ENCODE assay signal across 18 cellular contexts in the genomic region with DNA sequence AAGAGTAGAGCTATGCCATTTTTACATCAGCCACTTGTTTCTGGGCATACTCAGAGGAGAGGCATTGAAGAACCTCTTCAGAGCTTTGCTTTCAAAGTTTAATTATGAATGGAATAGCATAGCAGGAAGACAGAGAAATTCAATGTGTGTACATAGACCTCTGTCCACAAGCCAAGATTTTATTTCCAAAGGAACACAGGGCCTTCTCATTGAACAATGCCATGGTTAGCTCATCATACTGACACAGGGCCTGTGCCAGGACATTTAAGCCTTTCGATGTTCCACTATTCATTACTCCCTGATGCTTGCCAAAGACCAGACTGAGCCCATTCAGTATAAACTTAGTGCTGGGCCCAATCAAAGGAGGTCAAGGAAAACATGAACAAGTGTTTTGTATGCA.
DNase-seq lines count a peak whose midpoint lies in the region; ATAC-seq and TF ChIP-seq lines count a peak whose summit lies in the region.
"Had no signal": no experiment of that assay in that cellular context is flagged by ENCODE, and none has a peak within 500 bp of the region (broad histone marks: within the 10 kb centered on the region; RNA-seq: fewer than 3 reads in every experiment).

No MANE protein-coding gene starts in this region.

- no peak overlapping the region for H3K4me3 Mint-ChIP-seq in Calu3 (ENCODE audit: low read depth, unreplicated experiment)
- H3K4me3 Mint-ChIP-seq: activated B cell treated with CpG ODN at 0.5 μM for 24 hours; activated CD8-positive, alpha-beta memory T cell treated with anti-CD3 and anti-CD28 coated beads, Interleukin-2, amount 10 ng/mL, durations not matched to agents 7 days and 5 days; activated naive CD4-positive, alpha-beta T cell treated with anti-CD3 and anti-CD28 coated beads, Interleukin-2, amount 50 U/mL, for 24 hours; GM23338 had no signal

- H3K4me3 ChIP-seq in PC-3 (ENCODE audit: low read length) (no peak overlapping the region), coronary artery (no peak overlapping the region)
- H3K4me3 ChIP-seq: GM23338, lung, Peyer's patch, skin epidermis had no signal

- no peak for TF ChIP-seq CTCF in PC-3 (conservative IDR thresholded peaks at IDR 0.05; ENCODE audit: low read depth, low read length)
- TF ChIP-seq CTCF in coronary artery (IDR thresholded peaks at IDR 0.05) = no peak
- no peak for TF ChIP-seq CTCF in Calu3 (IDR thresholded peaks at IDR 0.05; ENCODE audit: unreplicated experiment)

- H3K9me2 ChIP-seq in PC-3 (replicated peaks; ENCODE audit: low read length) = no peaks in the 10 kb centered on the region

- H3K36me3 ChIP-seq in PC-3 (ENCODE audit: low read depth, low read length) = no peaks in the 10 kb centered on the region
- H3K36me3 ChIP-seq: Peyer's patch had no signal

- no peak overlapping the region for H3K9ac ChIP-seq in PC-3 (ENCODE audit: low read length)

- H2AFZ ChIP-seq in PC-3 (ENCODE audit: low read length) = no peak overlapping the region

- no peak overlapping the region for H3K4me2 ChIP-seq in PC-3 (ENCODE audit: low read length)
- H3K4me2 ChIP-seq: GM23338 had no signal

- no peak overlapping the region for H3K27ac Mint-ChIP-seq in Calu3 (ENCODE audit: unreplicated experiment)
- H3K27ac Mint-ChIP-seq: activated B cell treated with CpG ODN at 0.5 μM for 24 hours; activated CD8-positive, alpha-beta memory T cell treated with anti-CD3 and anti-CD28 coated beads, Interleukin-2, amount 10 ng/mL, durations not matched to agents 7 days and 5 days; activated naive CD4-positive, alpha-beta T cell treated with anti-CD3 and anti-CD28 coated beads, Interleukin-2, amount 50 U/mL, for 24 hours had no signal

- peak; percentile 32; the same call in 1 of the 2 replicates for ATAC-seq in PC-3
- no peak for ATAC-seq in HG03039 (IDR thresholded peaks at IDR 0.05; ENCODE audit: unreplicated experiment)
- ATAC-seq: activated CD8-positive, alpha-beta memory T cell treated with anti-CD3 and anti-CD28 coated beads, Interleukin-2, amount 10 ng/mL, durations not matched to agents 7 days and 5 days had no signal

- no peaks in the 10 kb centered on the region for H3K9me3 Mint-ChIP-seq in Calu3 (ENCODE audit: low read depth, unreplicated experiment)
- H3K9me3 Mint-ChIP-seq: activated B cell treated with CpG ODN at 0.5 μM for 24 hours; activated naive CD4-positive, alpha-beta T cell treated with anti-CD3 and anti-CD28 coated beads, Interleukin-2, amount 50 U/mL, for 24 hours; GM23338 had no signal

- H3K27ac ChIP-seq in PC-3 (ENCODE audit: low read length) (no peak overlapping the region), coronary artery (no peak overlapping the region)
- H3K27ac ChIP-seq: Peyer's patch, skin epidermis had no signal

- CTCF ChIA-PET in PC-3 (lab: Charles Lee) (no interaction called here), Calu3 (lab: Charles Lee) (no interaction called here)

- DNase-seq in COR-L47 (lab: John Stamatoyannopoulos, UW) (peak; percentile 3), PC-3 (no peak), fibroblast of the conjunctiva (ENCODE audit: low read depth) (peak; percentile 31), nucleus accumbens (lab: John Stamatoyannopoulos, UW) (peak in 52 of 56 donors; percentile 3 to 92 (median 64)), coronary artery (ENCODE audit: low spot score) (no peak), Calu3 (no peak), dermis blood vessel endothelial cell (no peak)
- DNase-seq: activated B cell treated with CpG ODN at 0.5 μM for 24 hours; activated CD8-positive, alpha-beta memory T cell treated with anti-CD3 and anti-CD28 coated beads, Interleukin-2, amount 10 ng/mL, durations not matched to agents 7 days and 5 days; cerebellar nuclear complex; Peyer's patch; stimulated activated naive CD4-positive, alpha-beta T cell treated with Interleukin-2 at 50 U/mL for 16 hours; SW 1271 had no signal

- intact Hi-C loops in PC-3 (cut with micrococcal nuclease) (no loop called here), Calu3 (cut with micrococcal nuclease; ENCODE audit: unreplicated experiment) (no loop called here)

- no peaks in the 10 kb centered on the region for H3K79me2 ChIP-seq in PC-3 (ENCODE audit: low read length)

- no peaks in the 10 kb centered on the region for H3K27me3 Mint-ChIP-seq in Calu3 (ENCODE audit: unreplicated experiment)
- H3K27me3 Mint-ChIP-seq: activated B cell treated with CpG ODN at 0.5 μM for 24 hours; activated CD8-positive, alpha-beta memory T cell treated with anti-CD3 and anti-CD28 coated beads, Interleukin-2, amount 10 ng/mL, durations not matched to agents 7 days and 5 days; activated naive CD4-positive, alpha-beta T cell treated with anti-CD3 and anti-CD28 coated beads, Interleukin-2, amount 50 U/mL, for 24 hours had no signal

- no peaks in the 10 kb centered on the region for H3K27me3 ChIP-seq in PC-3 (ENCODE audit: low read length)
- H3K27me3 ChIP-seq: Peyer's patch had no signal

- H3K9me3 ChIP-seq in PC-3 (ENCODE audit: low read length) = no peaks in the 10 kb centered on the region
- H3K9me3 ChIP-seq: Peyer's patch had no signal

- H3F3A ChIP-seq in PC-3 (ENCODE audit: low read length, unreplicated experiment) = no peaks in the 10 kb centered on the region

- H3K4me1 ChIP-seq in PC-3 (ENCODE audit: insufficient read depth, low read length) = no peaks in the 10 kb centered on the region
- H3K4me1 ChIP-seq: Peyer's patch had no signal

- BruUV-seq in PC-3 (replicated peaks; lab: Mats Ljungman, UMichigan) (no TSS peak), Calu3 (replicated peaks; lab: Mats Ljungman, UMichigan) (no TSS peak)

- H3K36me3 Mint-ChIP-seq in Calu3 (ENCODE audit: insufficient read depth, unreplicated experiment) = no peaks in the 10 kb centered on the region
- H3K36me3 Mint-ChIP-seq: activated CD8-positive, alpha-beta memory T cell treated with anti-CD3 and anti-CD28 coated beads, Interleukin-2, amount 10 ng/mL, durations not matched to agents 7 days and 5 days had no signal

- POLR2A ChIA-PET in PC-3 (lab: Charles Lee; ENCODE audit: unreplicated experiment) = no interaction called here

- H4K20me1 ChIP-seq in PC-3 (ENCODE audit: low read length) = no peaks in the 10 kb centered on the region

- no peaks in the 10 kb centered on the region for H3K4me1 Mint-ChIP-seq in Calu3 (ENCODE audit: low read depth, unreplicated experiment)
- H3K4me1 Mint-ChIP-seq: activated B cell treated with CpG ODN at 0.5 μM for 24 hours; activated CD8-positive, alpha-beta memory T cell treated with anti-CD3 and anti-CD28 coated beads, Interleukin-2, amount 10 ng/mL, durations not matched to agents 7 days and 5 days; activated naive CD4-positive, alpha-beta T cell treated with anti-CD3 and anti-CD28 coated beads, Interleukin-2, amount 50 U/mL, for 24 hours had no signal

Comparison
In these comparisons a context has a peak if more than half of its experiments do, and no peak if none do; other contexts are left out.
1. DNase-seq: peak in COR-L47 (single experiment), fibroblast of the conjunctiva (single experiment) and nucleus accumbens (52 of 56); none in PC-3 (single experiment), coronary artery (single experiment), Calu3 (single experiment) and dermis blood vessel endothelial cell (single experiment).